Comparison of ENCODE assay signal across 9 cellular contexts in the genomic region with DNA sequence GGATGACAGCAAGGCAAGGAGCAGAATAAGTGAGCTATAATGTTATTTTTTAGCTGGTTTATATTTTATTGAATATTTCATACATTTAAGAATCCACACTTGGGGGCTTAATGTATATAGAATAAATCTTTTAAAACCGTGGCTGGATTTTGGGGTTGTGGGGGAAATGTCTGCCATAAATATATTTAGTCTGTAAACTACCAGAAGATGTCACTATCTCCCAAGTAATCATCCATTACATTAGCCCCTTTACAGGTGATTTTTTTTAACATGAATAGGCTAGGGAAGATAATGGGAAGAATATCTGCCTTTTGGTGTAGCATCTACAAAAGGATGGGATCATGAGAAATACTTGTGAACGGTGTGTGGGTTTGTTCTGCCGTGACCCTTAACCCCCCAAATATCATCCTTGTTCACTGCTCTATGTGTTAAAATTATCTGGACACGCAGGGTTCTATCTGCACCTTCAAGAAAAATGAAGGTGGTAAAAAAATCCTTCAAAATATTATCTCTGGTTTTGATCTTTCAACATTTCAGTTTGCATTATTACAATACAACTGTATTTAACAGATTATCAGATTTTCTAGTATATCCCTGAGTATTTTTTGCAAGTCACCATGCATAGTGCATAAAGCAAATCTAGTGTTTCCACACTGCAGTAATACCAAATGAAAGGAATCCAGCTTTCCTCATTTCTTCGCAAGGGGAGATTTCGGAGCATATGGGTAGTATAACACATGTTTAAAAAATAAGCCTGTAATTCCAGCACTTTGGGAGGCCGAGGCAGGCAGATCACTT. TPM values are rescaled to one million over a fixed set of nuclear protein-coding genes. Genes with fewer than 3 reads are reported as not detected.
DNase-seq lines count a peak whose midpoint lies in the region; ATAC-seq, FAIRE-seq and TF ChIP-seq lines count a peak whose summit lies in the region.
"Had no signal": no experiment of that assay in that cellular context is flagged by ENCODE, and none has a peak within 500 bp of the region (broad histone marks: within the 10 kb centered on the region; RNA-seq: fewer than 3 reads in every experiment).

No MANE protein-coding gene starts in this region.

- H3K27ac ChIP-seq in WERI-Rb-1, result no peak overlapping the region
- H3K27ac ChIP-seq: HL-60 had no signal

- no peaks in the 10 kb centered on the region for H3K27me3 ChIP-seq in WERI-Rb-1 (ENCODE audit: insufficient read depth, low read depth, severe bottlenecking)

- no peaks in the 10 kb centered on the region for H3K9me3 ChIP-seq in WERI-Rb-1 (ENCODE audit: severe bottlenecking)

- DNase-seq in DMS114 treated with DMSO at 0.1 percent for 48 hours (lab: John Stamatoyannopoulos, UW; ENCODE audit: unreplicated experiment) (peak; percentile 34), LHCN-M2 (ENCODE audit: low read depth) (peak; percentile 17), left kidney (ENCODE audit: low read depth, low spot score) (peak; percentile 60), WERI-Rb-1 (no peak)

- TF ChIP-seq CTCF in WERI-Rb-1 (IDR thresholded peaks at IDR 0.05; ENCODE audit: low read depth, low read length), result no peak

- ATAC-seq in GM21515 (IDR thresholded peaks at IDR 0.05; ENCODE audit: unreplicated experiment) (no peak), GM18498 (IDR thresholded peaks at IDR 0.05; ENCODE audit: unreplicated experiment) (no peak), HG02970 (IDR thresholded peaks at IDR 0.05; ENCODE audit: low FRiP score, unreplicated experiment) (no peak)

- H3K4me3 ChIP-seq in WERI-Rb-1 (ENCODE audit: low read depth, low read length), result no peak overlapping the region

- H3K36me3 ChIP-seq in WERI-Rb-1, result no peaks in the 10 kb centered on the region

- peak; percentile 7 for FAIRE-seq in TTC549 (lab: Jason Lieb, UNC)

RNA-seq across cellular contexts. Expression of gene SLC17A8, which starts 8.0 kb away (rescaled TPM):
- not detected in 2 replicates for total RNA-seq in LHCN-M2 (2014; rRNA removed)
- not detected for polyA plus RNA-seq in LHCN-M2 (2012)
